Comparison of ENCODE assay signal across 16 cellular contexts in genomic region chr1:16252912-16253311, GRCh38.
"Had no signal": no experiment of that assay in that cellular context is flagged by ENCODE, and none has a peak within 500 bp of the region (broad histone marks: within the 10 kb centered on the region; RNA-seq: fewer than 3 reads in every experiment).

No MANE protein-coding gene starts in this region.

- H3K9me3 ChIP-seq: psoas muscle, stomach, upper lobe of right lung had no signal

- H3K27ac ChIP-seq: hepatocyte, psoas muscle, upper lobe of right lung had no signal

- H2AFZ ChIP-seq: hepatocyte had no signal

- H3K27me3 ChIP-seq: hepatocyte, stomach, upper lobe of right lung had no signal

- DNase-seq: activated CD4-positive, alpha-beta T cell treated with anti-CD3 and anti-CD28 coated beads, Interleukin-2, amount 50 U/mL, for 1 hour; activated CD4-positive, CD25-positive, alpha-beta regulatory T cell treated with anti-CD3 and anti-CD28 coated beads, Interleukin-2, amount 50 U/mL, for 72 hours; activated CD8-positive, alpha-beta memory T cell treated with anti-CD3 and anti-CD28 coated beads, Interleukin-2, amount 50 U/mL, for 4 hours; activated naive CD8-positive, alpha-beta T cell treated with anti-CD3 and anti-CD28 coated beads, Interleukin-2, amount 10 ng/mL, durations not matched to agents 7 days and 5 days; activated T-cell treated with anti-CD3 and anti-CD28 coated beads, Interleukin-2, amount 50 U/mL, for 48 hours; central memory CD4-positive, alpha-beta T cell; naive thymus-derived CD8-positive, alpha-beta T cell; psoas muscle; right cardiac atrium; stimulated activated CD4-positive, alpha-beta T cell treated with anti-CD3 and anti-CD28 coated beads, Interleukin-15, amount 100 ng/mL, for 24 hours; stimulated activated CD4-positive, alpha-beta T cell treated with anti-CD3 and anti-CD28 coated beads, Interleukin-2, amount 100 ng/mL, for 48 hours had no signal

- ATAC-seq: naive thymus-derived CD8-positive, alpha-beta T cell; psoas muscle; right cardiac atrium; upper lobe of right lung had no signal

- H3K4me2 ChIP-seq: hepatocyte had no signal

- H3K4me3 ChIP-seq: coronary artery, hepatocyte, psoas muscle, skin epidermis, stomach, upper lobe of right lung had no signal
